ENCODE assay signal across 1 cellular context in the genomic region with DNA sequence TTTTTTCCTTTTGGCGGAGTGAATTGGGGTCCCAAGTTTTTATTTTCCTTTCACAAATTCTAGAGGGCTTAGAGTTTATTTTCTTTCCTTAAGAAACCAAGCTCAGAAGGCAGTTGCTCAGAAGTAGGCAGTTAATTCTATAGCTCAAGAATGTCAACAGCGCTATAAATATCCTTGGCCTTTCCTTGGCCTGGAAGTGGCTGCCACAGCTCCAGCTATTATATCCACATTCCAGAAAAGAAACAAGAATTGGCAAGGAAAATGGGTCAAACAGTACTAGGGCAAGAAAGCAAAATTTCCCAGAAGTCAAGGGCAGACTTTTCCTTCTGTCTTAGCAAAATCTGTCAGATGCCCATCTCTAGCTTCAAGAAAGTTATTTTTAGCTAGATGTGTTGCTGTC.
TF ChIP-seq lines count a peak whose summit lies in the region.

No MANE protein-coding gene starts in this region.

TF ChIP-seq in IMR-90, 13 proteins besides CTCF, POLR2A, EP300 and RAD21:
- TF ChIP-seq NFE2L2 (IDR thresholded peaks at IDR 0.05; ENCODE audit: low read depth, low read length) (no peak), MAZ (IDR thresholded peaks at IDR 0.05; ENCODE audit: borderline replicate concordance, low read depth, low read length) (no peak), CEBPB (IDR thresholded peaks at IDR 0.05; ENCODE audit: low read depth, low read length) (no peak), CHD1 (IDR thresholded peaks at IDR 0.05; ENCODE audit: low read depth, low read length) (no peak)
- TF ChIP-seq, protein P1, sequence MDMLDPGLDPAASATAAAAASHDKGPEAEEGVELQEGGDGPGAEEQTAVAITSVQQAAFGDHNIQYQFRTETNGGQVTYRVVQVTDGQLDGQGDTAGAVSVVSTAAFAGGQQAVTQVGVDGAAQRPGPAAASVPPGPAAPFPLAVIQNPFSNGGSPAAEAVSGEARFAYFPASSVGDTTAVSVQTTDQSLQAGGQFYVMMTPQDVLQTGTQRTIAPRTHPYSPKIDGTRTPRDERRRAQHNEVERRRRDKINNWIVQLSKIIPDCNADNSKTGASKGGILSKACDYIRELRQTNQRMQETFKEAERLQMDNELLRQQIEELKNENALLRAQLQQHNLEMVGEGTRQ (IDR thresholded peaks at IDR 0.05; ENCODE audit: low read depth, low read length) = no peak
